In the genomic region with DNA sequence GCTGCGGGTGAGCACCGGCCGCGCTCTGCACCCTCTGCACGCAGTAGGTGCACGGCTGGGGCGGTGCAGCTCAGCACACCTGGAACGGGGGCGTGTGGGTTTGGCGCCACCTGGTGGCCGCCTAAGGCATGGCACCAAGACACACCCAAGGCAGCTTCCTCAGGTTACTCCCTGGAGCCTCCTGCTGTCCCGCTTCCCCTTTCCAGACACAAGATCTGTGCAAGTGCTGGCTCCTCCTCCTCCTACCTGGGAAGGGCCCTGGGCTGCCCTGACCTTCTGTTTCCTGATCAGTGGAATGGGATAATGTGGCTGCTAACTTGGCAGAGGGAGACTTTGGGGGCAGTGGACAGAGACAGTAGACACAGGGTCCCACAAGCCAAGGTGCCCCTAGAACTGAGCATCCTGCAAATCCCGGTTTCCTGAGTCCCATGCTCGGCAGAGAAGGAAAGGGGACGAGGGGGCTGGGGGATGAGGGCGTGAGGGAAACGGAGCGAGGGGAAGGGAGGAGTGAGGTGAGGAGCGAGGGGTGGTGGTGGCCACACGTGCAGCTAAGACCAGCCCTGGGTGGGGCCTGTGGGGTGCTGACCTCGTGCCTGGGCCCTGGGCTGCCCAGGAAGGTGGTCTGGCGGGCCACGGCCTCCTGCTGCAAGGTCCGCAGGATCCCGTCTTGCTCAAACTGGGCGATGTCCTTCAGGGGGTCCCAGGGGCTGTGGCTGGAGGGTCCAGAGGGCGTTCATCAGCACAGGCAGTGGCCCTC, we compare ENCODE assay signal across 2 cellular contexts.
A peak's percentile ranks its signal among the peaks of the same experiment; 100 is the strongest.
TF ChIP-seq lines count a peak whose summit lies in the region.

No MANE protein-coding gene starts in this region.

TF ChIP-seq in HEK293, 187 proteins besides CTCF, POLR2A, EP300 and RAD21 (continued from another document):
- TF ChIP-seq, protein P1, sequence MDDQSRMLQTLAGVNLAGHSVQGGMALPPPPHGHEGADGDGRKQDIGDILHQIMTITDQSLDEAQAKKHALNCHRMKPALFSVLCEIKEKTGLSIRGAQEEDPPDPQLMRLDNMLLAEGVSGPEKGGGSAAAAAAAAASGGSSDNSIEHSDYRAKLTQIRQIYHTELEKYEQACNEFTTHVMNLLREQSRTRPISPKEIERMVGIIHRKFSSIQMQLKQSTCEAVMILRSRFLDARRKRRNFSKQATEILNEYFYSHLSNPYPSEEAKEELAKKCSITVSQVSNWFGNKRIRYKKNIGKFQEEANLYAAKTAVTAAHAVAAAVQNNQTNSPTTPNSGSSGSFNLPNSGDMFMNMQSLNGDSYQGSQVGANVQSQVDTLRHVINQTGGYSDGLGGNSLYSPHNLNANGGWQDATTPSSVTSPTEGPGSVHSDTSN (CRISPR knock-in tag; IDR thresholded peaks at IDR 0.05): peak; percentile 48; the same call in 1 of the 2 replicates
- TF ChIP-seq ZFP37 (tag by site-specific recombination; IDR thresholded peaks at IDR 0.05) (0 out of 2 replicates have a peak, but pooled peaks have one; percentile 42), SP7 (tag by site-specific recombination; IDR thresholded peaks at IDR 0.05) (peak; percentile 60; the same call in 1 of the 2 replicates), ZNF654 (tag by site-specific recombination; IDR thresholded peaks at IDR 0.05; ENCODE audit: low read depth) (peak; percentile 61), ZNF214 (tag by site-specific recombination; IDR thresholded peaks at IDR 0.05; ENCODE audit: borderline replicate concordance) (no peak), KLF9 (tag by site-specific recombination; IDR thresholded peaks at IDR 0.05; ENCODE audit: low read depth) (peak; percentile 92), ZNF426 (tag by site-specific recombination; IDR thresholded peaks at IDR 0.05) (no peak)

TF ChIP-seq in HepG2, 621 proteins besides CTCF, POLR2A, EP300 and RAD21 (continued from another document and continues in another):
- TF ChIP-seq ZGPAT (CRISPR knock-in tag; IDR thresholded peaks at IDR 0.05): peak; percentile 46; the same call in 1 of the 2 replicates
- no peak for TF ChIP-seq JUN (CRISPR knock-in tag; IDR thresholded peaks at IDR 0.05)
- peak; percentile 46 for TF ChIP-seq YY1 (IDR thresholded peaks at IDR 0.05; ENCODE audit: insufficient read depth, insufficient replicate concordance, low read depth, low read length)
- TF ChIP-seq ZFX (CRISPR knock-in tag; IDR thresholded peaks at IDR 0.05; ENCODE audit: low read depth): peak; percentile 29; the same call in 1 of the 2 replicates
- no peak for TF ChIP-seq MAF1 (CRISPR knock-in tag; IDR thresholded peaks at IDR 0.05; ENCODE audit: borderline replicate concordance)
- TF ChIP-seq ZNF792 (CRISPR knock-in tag; IDR thresholded peaks at IDR 0.05): 0 out of 2 replicates have a peak, but pooled peaks have one; percentile 36
- TF ChIP-seq ZNF274 (CRISPR knock-in tag; IDR thresholded peaks at IDR 0.05): peak; percentile 21; the same call in 1 of the 2 replicates
- TF ChIP-seq RXRB (CRISPR knock-in tag; IDR thresholded peaks at IDR 0.05; ENCODE audit: borderline replicate concordance): 0 out of 2 replicates have a peak, but pooled peaks have one; percentile 13
- peak; percentile 77; the same call in 1 of the 2 replicates for TF ChIP-seq KDM3A (CRISPR knock-in tag; IDR thresholded peaks at IDR 0.05; ENCODE audit: low read depth)
- TF ChIP-seq ZNF607 (CRISPR knock-in tag; IDR thresholded peaks at IDR 0.05; ENCODE audit: borderline replicate concordance): no peak
- TF ChIP-seq ZMYM2 (CRISPR knock-in tag; IDR thresholded peaks at IDR 0.05): no peak
- TF ChIP-seq, protein P2, sequence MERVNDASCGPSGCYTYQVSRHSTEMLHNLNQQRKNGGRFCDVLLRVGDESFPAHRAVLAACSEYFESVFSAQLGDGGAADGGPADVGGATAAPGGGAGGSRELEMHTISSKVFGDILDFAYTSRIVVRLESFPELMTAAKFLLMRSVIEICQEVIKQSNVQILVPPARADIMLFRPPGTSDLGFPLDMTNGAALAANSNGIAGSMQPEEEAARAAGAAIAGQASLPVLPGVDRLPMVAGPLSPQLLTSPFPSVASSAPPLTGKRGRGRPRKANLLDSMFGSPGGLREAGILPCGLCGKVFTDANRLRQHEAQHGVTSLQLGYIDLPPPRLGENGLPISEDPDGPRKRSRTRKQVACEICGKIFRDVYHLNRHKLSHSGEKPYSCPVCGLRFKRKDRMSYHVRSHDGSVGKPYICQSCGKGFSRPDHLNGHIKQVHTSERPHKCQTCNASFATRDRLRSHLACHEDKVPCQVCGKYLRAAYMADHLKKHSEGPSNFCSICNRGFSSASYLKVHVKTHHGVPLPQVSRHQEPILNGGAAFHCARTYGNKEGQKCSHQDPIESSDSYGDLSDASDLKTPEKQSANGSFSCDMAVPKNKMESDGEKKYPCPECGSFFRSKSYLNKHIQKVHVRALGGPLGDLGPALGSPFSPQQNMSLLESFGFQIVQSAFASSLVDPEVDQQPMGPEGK (CRISPR knock-in tag; IDR thresholded peaks at IDR 0.05): peak; percentile 44; the same call in 1 of the 2 replicates
- 0 out of 2 replicates have a peak, but pooled peaks have one; percentile 62 for TF ChIP-seq ZNF776 (CRISPR knock-in tag; IDR thresholded peaks at IDR 0.05)
- peak; percentile 43; the same call in 1 of the 2 replicates for TF ChIP-seq KLF6 (CRISPR knock-in tag; IDR thresholded peaks at IDR 0.05)
- TF ChIP-seq MXD4 (CRISPR knock-in tag; IDR thresholded peaks at IDR 0.05): 0 out of 2 replicates have a peak, but pooled peaks have one; percentile 35
- 0 out of 2 replicates have a peak, but pooled peaks have one; percentile 45 for TF ChIP-seq ETV5 (CRISPR knock-in tag; IDR thresholded peaks at IDR 0.05; ENCODE audit: borderline replicate concordance)
- TF ChIP-seq ZNF687 (CRISPR knock-in tag; IDR thresholded peaks at IDR 0.05): peak; percentile 43; the same call in 1 of the 2 replicates
- 0 out of 2 replicates have a peak, but pooled peaks have one; percentile 26 for TF ChIP-seq HOXA3 (CRISPR knock-in tag; IDR thresholded peaks at IDR 0.05)
- TF ChIP-seq KDM2A (CRISPR knock-in tag; IDR thresholded peaks at IDR 0.05; ENCODE audit: borderline replicate concordance, low read depth): peak; percentile 59; the same call in 1 of the 2 replicates
- TF ChIP-seq, protein P3, sequence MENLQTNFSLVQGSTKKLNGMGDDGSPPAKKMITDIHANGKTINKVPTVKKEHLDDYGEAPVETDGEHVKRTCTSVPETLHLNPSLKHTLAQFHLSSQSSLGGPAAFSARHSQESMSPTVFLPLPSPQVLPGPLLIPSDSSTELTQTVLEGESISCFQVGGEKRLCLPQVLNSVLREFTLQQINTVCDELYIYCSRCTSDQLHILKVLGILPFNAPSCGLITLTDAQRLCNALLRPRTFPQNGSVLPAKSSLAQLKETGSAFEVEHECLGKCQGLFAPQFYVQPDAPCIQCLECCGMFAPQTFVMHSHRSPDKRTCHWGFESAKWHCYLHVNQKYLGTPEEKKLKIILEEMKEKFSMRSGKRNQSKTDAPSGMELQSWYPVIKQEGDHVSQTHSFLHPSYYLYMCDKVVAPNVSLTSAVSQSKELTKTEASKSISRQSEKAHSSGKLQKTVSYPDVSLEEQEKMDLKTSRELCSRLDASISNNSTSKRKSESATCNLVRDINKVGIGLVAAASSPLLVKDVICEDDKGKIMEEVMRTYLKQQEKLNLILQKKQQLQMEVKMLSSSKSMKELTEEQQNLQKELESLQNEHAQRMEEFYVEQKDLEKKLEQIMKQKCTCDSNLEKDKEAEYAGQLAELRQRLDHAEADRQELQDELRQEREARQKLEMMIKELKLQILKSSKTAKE (CRISPR knock-in tag; IDR thresholded peaks at IDR 0.05; ENCODE audit: borderline replicate concordance): no peak
- TF ChIP-seq, protein P4, sequence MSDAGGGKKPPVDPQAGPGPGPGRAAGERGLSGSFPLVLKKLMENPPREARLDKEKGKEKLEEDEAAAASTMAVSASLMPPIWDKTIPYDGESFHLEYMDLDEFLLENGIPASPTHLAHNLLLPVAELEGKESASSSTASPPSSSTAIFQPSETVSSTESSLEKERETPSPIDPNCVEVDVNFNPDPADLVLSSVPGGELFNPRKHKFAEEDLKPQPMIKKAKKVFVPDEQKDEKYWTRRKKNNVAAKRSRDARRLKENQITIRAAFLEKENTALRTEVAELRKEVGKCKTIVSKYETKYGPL (CRISPR knock-in tag; IDR thresholded peaks at IDR 0.05): no peak
- TF ChIP-seq, protein P5, sequence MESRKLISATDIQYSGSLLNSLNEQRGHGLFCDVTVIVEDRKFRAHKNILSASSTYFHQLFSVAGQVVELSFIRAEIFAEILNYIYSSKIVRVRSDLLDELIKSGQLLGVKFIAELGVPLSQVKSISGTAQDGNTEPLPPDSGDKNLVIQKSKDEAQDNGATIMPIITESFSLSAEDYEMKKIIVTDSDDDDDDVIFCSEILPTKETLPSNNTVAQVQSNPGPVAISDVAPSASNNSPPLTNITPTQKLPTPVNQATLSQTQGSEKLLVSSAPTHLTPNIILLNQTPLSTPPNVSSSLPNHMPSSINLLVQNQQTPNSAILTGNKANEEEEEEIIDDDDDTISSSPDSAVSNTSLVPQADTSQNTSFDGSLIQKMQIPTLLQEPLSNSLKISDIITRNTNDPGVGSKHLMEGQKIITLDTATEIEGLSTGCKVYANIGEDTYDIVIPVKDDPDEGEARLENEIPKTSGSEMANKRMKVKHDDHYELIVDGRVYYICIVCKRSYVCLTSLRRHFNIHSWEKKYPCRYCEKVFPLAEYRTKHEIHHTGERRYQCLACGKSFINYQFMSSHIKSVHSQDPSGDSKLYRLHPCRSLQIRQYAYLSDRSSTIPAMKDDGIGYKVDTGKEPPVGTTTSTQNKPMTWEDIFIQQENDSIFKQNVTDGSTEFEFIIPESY (CRISPR knock-in tag; IDR thresholded peaks at IDR 0.05): peak; percentile 78
- peak; percentile 50 for TF ChIP-seq TEAD3 (CRISPR knock-in tag; optimal IDR thresholded peaks at IDR 0.05; ENCODE audit: borderline replicate concordance)
- TF ChIP-seq ZNF136 (CRISPR knock-in tag; IDR thresholded peaks at IDR 0.05; ENCODE audit: low read depth): no peak
- TF ChIP-seq, protein P6, sequence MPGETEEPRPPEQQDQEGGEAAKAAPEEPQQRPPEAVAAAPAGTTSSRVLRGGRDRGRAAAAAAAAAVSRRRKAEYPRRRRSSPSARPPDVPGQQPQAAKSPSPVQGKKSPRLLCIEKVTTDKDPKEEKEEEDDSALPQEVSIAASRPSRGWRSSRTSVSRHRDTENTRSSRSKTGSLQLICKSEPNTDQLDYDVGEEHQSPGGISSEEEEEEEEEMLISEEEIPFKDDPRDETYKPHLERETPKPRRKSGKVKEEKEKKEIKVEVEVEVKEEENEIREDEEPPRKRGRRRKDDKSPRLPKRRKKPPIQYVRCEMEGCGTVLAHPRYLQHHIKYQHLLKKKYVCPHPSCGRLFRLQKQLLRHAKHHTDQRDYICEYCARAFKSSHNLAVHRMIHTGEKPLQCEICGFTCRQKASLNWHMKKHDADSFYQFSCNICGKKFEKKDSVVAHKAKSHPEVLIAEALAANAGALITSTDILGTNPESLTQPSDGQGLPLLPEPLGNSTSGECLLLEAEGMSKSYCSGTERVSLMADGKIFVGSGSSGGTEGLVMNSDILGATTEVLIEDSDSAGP (CRISPR knock-in tag; IDR thresholded peaks at IDR 0.05; ENCODE audit: borderline replicate concordance): 0 out of 2 replicates have a peak, but pooled peaks have one; percentile 50
- TF ChIP-seq, protein P7, sequence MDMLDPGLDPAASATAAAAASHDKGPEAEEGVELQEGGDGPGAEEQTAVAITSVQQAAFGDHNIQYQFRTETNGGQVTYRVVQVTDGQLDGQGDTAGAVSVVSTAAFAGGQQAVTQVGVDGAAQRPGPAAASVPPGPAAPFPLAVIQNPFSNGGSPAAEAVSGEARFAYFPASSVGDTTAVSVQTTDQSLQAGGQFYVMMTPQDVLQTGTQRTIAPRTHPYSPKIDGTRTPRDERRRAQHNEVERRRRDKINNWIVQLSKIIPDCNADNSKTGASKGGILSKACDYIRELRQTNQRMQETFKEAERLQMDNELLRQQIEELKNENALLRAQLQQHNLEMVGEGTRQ (IDR thresholded peaks at IDR 0.05; ENCODE audit: low read depth, low read length): no peak
- TF ChIP-seq, protein P7 (CRISPR knock-in tag; IDR thresholded peaks at IDR 0.05; ENCODE audit: borderline replicate concordance): no peak
- TF ChIP-seq IKZF4 (CRISPR knock-in tag; IDR thresholded peaks at IDR 0.05; ENCODE audit: borderline replicate concordance, low read depth, not compliant biosample characterization): no peak
